Comparison of ENCODE assay signal across 2 cellular contexts in genomic region chr13:37716796-37717195, GRCh38.
TF ChIP-seq lines count a peak whose summit lies in the region.

No MANE protein-coding gene starts in this region.

TF ChIP-seq in SK-N-SH, 30 proteins besides CTCF, POLR2A, EP300 and RAD21 (continued from another document):
- TF ChIP-seq RXRA (IDR thresholded peaks at IDR 0.05; ENCODE audit: borderline replicate concordance, low read depth), result no peak
- no peak for TF ChIP-seq NRF1 (IDR thresholded peaks at IDR 0.05; ENCODE audit: low read depth, low read length)
- TF ChIP-seq SIN3A (IDR thresholded peaks at IDR 0.05; ENCODE audit: borderline replicate concordance, low read depth, low read length), result no peak
- no peak for TF ChIP-seq ELF1 (IDR thresholded peaks at IDR 0.05)
- TF ChIP-seq TCF12 (IDR thresholded peaks at IDR 0.05), result no peak
- no peak for TF ChIP-seq FOXJ3 (CRISPR knock-in tag; IDR thresholded peaks at IDR 0.05)
TF ChIP-seq in SK-N-SH: peak in this region for 0.

TF ChIP-seq in SK-N-SH treated with all-trans-retinoic acid at 6 μM for 48 hours, 23 proteins besides CTCF, POLR2A, EP300 and RAD21 (continued from another document):
- TF ChIP-seq, protein P1, sequence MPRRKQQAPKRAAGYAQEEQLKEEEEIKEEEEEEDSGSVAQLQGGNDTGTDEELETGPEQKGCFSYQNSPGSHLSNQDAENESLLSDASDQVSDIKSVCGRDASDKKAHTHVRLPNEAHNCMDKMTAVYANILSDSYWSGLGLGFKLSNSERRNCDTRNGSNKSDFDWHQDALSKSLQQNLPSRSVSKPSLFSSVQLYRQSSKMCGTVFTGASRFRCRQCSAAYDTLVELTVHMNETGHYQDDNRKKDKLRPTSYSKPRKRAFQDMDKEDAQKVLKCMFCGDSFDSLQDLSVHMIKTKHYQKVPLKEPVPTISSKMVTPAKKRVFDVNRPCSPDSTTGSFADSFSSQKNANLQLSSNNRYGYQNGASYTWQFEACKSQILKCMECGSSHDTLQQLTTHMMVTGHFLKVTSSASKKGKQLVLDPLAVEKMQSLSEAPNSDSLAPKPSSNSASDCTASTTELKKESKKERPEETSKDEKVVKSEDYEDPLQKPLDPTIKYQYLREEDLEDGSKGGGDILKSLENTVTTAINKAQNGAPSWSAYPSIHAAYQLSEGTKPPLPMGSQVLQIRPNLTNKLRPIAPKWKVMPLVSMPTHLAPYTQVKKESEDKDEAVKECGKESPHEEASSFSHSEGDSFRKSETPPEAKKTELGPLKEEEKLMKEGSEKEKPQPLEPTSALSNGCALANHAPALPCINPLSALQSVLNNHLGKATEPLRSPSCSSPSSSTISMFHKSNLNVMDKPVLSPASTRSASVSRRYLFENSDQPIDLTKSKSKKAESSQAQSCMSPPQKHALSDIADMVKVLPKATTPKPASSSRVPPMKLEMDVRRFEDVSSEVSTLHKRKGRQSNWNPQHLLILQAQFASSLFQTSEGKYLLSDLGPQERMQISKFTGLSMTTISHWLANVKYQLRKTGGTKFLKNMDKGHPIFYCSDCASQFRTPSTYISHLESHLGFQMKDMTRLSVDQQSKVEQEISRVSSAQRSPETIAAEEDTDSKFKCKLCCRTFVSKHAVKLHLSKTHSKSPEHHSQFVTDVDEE (CRISPR knock-in tag; IDR thresholded peaks at IDR 0.05), result no peak
- no peak for TF ChIP-seq BACH2 (CRISPR knock-in tag; IDR thresholded peaks at IDR 0.05; ENCODE audit: borderline replicate concordance)
- no peak for TF ChIP-seq RARB (CRISPR knock-in tag; IDR thresholded peaks at IDR 0.05)
- no peak for TF ChIP-seq ZNF565 (CRISPR knock-in tag; conservative IDR thresholded peaks at IDR 0.05; ENCODE audit: low read depth)
- no peak for TF ChIP-seq ESRRG (CRISPR knock-in tag; IDR thresholded peaks at IDR 0.05)
- TF ChIP-seq OSR1 (CRISPR knock-in tag; IDR thresholded peaks at IDR 0.05), result no peak
- no peak for TF ChIP-seq CREB5 (CRISPR knock-in tag; IDR thresholded peaks at IDR 0.05; ENCODE audit: low read depth)
- no peak for TF ChIP-seq ZFP3 (CRISPR knock-in tag; IDR thresholded peaks at IDR 0.05)
- no peak for TF ChIP-seq ARNTL (CRISPR knock-in tag; IDR thresholded peaks at IDR 0.05; ENCODE audit: borderline replicate concordance, low read depth)
- TF ChIP-seq, protein P2, sequence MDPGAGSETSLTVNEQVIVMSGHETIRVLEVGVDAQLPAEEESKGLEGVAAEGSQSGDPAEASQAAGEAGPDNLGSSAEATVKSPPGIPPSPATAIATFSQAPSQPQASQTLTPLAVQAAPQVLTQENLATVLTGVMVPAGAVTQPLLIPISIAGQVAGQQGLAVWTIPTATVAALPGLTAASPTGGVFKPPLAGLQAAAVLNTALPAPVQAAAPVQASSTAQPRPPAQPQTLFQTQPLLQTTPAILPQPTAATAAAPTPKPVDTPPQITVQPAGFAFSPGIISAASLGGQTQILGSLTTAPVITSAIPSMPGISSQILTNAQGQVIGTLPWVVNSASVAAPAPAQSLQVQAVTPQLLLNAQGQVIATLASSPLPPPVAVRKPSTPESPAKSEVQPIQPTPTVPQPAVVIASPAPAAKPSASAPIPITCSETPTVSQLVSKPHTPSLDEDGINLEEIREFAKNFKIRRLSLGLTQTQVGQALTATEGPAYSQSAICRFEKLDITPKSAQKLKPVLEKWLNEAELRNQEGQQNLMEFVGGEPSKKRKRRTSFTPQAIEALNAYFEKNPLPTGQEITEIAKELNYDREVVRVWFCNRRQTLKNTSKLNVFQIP (CRISPR knock-in tag; IDR thresholded peaks at IDR 0.05; ENCODE audit: borderline replicate concordance, low read depth), result no peak
- no peak for TF ChIP-seq ZC3H10 (CRISPR knock-in tag; IDR thresholded peaks at IDR 0.05)
